In the genomic region with DNA sequence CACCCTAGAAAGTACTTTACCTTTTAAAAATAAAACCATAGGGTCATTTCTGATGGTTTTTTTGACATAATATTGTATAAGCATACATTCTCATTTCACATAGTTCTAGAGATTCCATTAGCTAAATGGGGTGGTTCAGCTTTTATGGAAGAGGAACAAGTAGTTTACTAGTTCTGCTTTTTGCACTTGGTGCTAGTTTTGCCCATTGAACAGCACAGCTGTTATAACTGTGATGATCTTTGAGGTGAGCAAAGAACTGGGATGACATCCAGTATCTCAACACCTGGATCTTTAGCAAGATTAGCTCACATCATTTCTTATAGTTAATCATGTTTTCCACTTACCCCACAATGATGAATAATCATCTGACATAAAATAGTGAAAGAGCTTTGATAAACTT, we compare ENCODE assay signal across 14 cellular contexts. TPM values are rescaled to one million over a fixed set of nuclear protein-coding genes. Genes with fewer than 3 reads are reported as not detected.
DNase-seq lines count a peak whose midpoint lies in the region; ATAC-seq, FAIRE-seq and TF ChIP-seq lines count a peak whose summit lies in the region.
"Had no signal": no experiment of that assay in that cellular context is flagged by ENCODE, and none has a peak within 500 bp of the region (broad histone marks: within the 10 kb centered on the region; RNA-seq: fewer than 3 reads in every experiment).

No MANE protein-coding gene starts in this region.

- no peak overlapping the region for H3K23ac ChIP-seq in mesendoderm (ENCODE audit: low read length)

- DNase-seq in GM12892 (ENCODE audit: insufficient read length) (no peak), SKM-1 (lab: John Stamatoyannopoulos, UW; ENCODE audit: unreplicated experiment) (peak; percentile 37), mesendoderm (no peak), GM13976 (ENCODE audit: low spot score) (no peak), NCI-H1694 treated with DMSO at 0.1 percent for 48 hours (lab: John Stamatoyannopoulos, UW) (no peak)
- no peak for DNase-seq in activated naive CD4-positive, alpha-beta T cell treated with Interleukin-2 at 50 U/mL for 16 hours
- DNase-seq: activated effector memory CD4-positive, alpha-beta T cell treated with Interleukin-2 at 50 U/mL for 16 hours; dermis blood vessel endothelial cell; NCI-H345; stimulated activated CD4-positive, alpha-beta T cell treated with anti-CD3 and anti-CD28 coated beads, Interleukin-15, amount 100 ng/mL, for 24 hours; T-helper 9 cell had no signal

- no peak overlapping the region for H2BK5ac ChIP-seq in mesendoderm (ENCODE audit: low read length)

- H3K36me3 ChIP-seq in mesendoderm (ENCODE audit: control insufficient read depth, insufficient read depth, low read length): no peaks in the 10 kb centered on the region

- H3K56ac ChIP-seq in mesendoderm (ENCODE audit: low read length): no peak overlapping the region

- H3K4ac ChIP-seq in mesendoderm (ENCODE audit: low read depth, low read length): no peak overlapping the region

- H4K8ac ChIP-seq in mesendoderm (ENCODE audit: low read depth, low read length): no peak overlapping the region

- H4K5ac ChIP-seq in mesendoderm (ENCODE audit: low read length): no peak overlapping the region

- H3K79me2 ChIP-seq in mesendoderm (ENCODE audit: control insufficient read depth, insufficient read depth, low read length): peaks cover 11% of the 10 kb centered on the region

- no peak overlapping the region for H3K9ac ChIP-seq in mesendoderm (ENCODE audit: low read length)

- in situ Hi-C loops in GM13976 (cut with MboI; ENCODE audit: low sequenced_read_pairs, unreplicated experiment): loop anchor here (25.0 kb wide), 1 partner anchor 94 kb away; no protein-coding TSS in a partner anchor

- TF ChIP-seq POLR2A in GM12892 (IDR thresholded peaks at IDR 0.05; ENCODE audit: low read depth, low read length): no peak

- H3K4me1 ChIP-seq in mesendoderm (ENCODE audit: control insufficient read depth, low read depth, low read length): no peaks in the 10 kb centered on the region

- no peak overlapping the region for H3K27ac ChIP-seq in mesendoderm (ENCODE audit: low read depth, low read length)

- H3K4me3 ChIP-seq in mesendoderm (ENCODE audit: low read length): no peak overlapping the region
- H3K4me3 ChIP-seq: BLaER1 treated with 17β-estradiol and CSF1 and Interleukin-3, amounts not matched to agents 10 nM and 100 nM had no signal

- TF ChIP-seq CTCF in GM13976 (IDR thresholded peaks at IDR 0.05; ENCODE audit: borderline replicate concordance, control extremely low read depth, extremely low read depth, insufficient read depth, missing control alignments): no peak

- no peak overlapping the region for H3K18ac ChIP-seq in mesendoderm (ENCODE audit: low read length)

- H3K27me3 ChIP-seq in mesendoderm (ENCODE audit: insufficient read depth, low read length, poor library complexity): no peaks in the 10 kb centered on the region
- H3K27me3 ChIP-seq: BLaER1 treated with 17β-estradiol and CSF1 and Interleukin-3, amounts not matched to agents 10 nM and 100 nM had no signal

- H2AK5ac ChIP-seq in mesendoderm (ENCODE audit: low read length): no peak overlapping the region

- no peak overlapping the region for H2BK15ac ChIP-seq in mesendoderm (replicated peaks; ENCODE audit: low read depth)

- H2BK120ac ChIP-seq in mesendoderm (ENCODE audit: low read depth, low read length): no peak overlapping the region

- ATAC-seq in GM21423 (IDR thresholded peaks at IDR 0.05; ENCODE audit: unreplicated experiment) (peak; percentile 78), HG03159 (IDR thresholded peaks at IDR 0.05; ENCODE audit: unreplicated experiment) (peak; percentile 84)

- no peak overlapping the region for H3K4me2 ChIP-seq in mesendoderm (ENCODE audit: low read length)

- peaks cover 2% of the 10 kb centered on the region for H3K79me1 ChIP-seq in mesendoderm (ENCODE audit: low read length)

- FAIRE-seq in GM12892 (lab: Jason Lieb, UNC): peak; percentile 5

RNA-seq across cellular contexts. Expression of a gene that starts 40.9 kb away (rescaled TPM):
- 8.5 TPM for polyA plus RNA-seq in GM12892 (2012; ENCODE audit: missing spikeins)
- polyA plus RNA-seq in mesendoderm (2013, experiment 1 of 2): 13.8 TPM
- polyA plus RNA-seq in mesendoderm (2013, experiment 2 of 2): 13.6 TPM

RNA-seq across cellular contexts. Expression of a gene that starts 50.3 kb away (rescaled TPM):
- 22.2 TPM for polyA plus RNA-seq in GM12892 (2012; ENCODE audit: missing spikeins)
- 13.1 TPM for polyA plus RNA-seq in mesendoderm (2013, experiment 1 of 2)
- 13.9 TPM for polyA plus RNA-seq in mesendoderm (2013, experiment 2 of 2)
